In the genomic region with DNA sequence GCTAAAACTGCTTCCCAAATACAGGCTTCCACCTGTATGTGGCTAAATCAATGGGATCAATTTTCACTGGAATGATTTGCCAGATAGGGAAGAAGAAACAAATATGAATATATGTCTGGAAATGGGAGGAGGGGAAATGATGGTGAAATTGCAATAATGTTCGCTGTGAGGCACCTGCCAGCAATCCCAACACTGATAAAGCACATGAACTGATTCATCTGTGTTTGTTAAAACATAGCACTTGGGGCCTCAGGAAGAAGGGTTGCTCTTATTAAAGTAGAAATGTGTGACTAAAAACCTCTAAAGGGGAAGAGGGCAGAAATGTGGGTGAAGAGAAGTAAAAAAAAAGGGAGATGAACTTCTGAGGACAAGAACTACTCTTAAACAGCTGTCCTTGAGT, we compare ENCODE assay signal across 15 cellular contexts.
"Had no signal": no experiment of that assay in that cellular context is flagged by ENCODE, and none has a peak within 500 bp of the region (broad histone marks: within the 10 kb centered on the region; RNA-seq: fewer than 3 reads in every experiment).

No MANE protein-coding gene starts in this region.

- H3K4me3 ChIP-seq: esophagus squamous epithelium, pancreas, sigmoid colon, spleen, tibial artery, uterus had no signal

- H3K36me3 ChIP-seq: esophagus squamous epithelium, pancreas, uterus had no signal

- ATAC-seq: activated naive CD8-positive, alpha-beta T cell treated with anti-CD3 and anti-CD28 coated beads, Interleukin-2, amount 50 U/mL, for 24 hours; left ventricle myocardium superior; naive thymus-derived CD8-positive, alpha-beta T cell; pancreas had no signal

- H3K4me3 Mint-ChIP-seq: activated naive CD8-positive, alpha-beta T cell treated with anti-CD3 and anti-CD28 coated beads, Interleukin-2, amount 50 U/mL, for 24 hours; naive thymus-derived CD8-positive, alpha-beta T cell; T-helper 2 cell treated with Interferon-gamma antibody and Interleukin-4, amounts not matched to agents 5 μg/mL and 100 μg/mL, for 36 hours had no signal

- DNase-seq: activated naive CD8-positive, alpha-beta T cell treated with anti-CD3 and anti-CD28 coated beads, Interleukin-2, amount 50 U/mL, for 24 hours; effector CD4-positive, alpha-beta T cell; esophagus squamous epithelium; hippocampal formation; left ventricle myocardium superior; mesenchymal stem cell; naive thymus-derived CD8-positive, alpha-beta T cell; pancreas; sigmoid colon; spleen; stimulated activated CD4-positive, alpha-beta T cell treated with anti-CD3 and anti-CD28 coated beads, Interleukin-1b, Interleukin-23, amount 100 ng/mL, for 48 hours; tibial artery; uterus had no signal

- H3K27ac Mint-ChIP-seq: activated naive CD8-positive, alpha-beta T cell treated with anti-CD3 and anti-CD28 coated beads, Interleukin-2, amount 50 U/mL, for 24 hours; T-helper 2 cell treated with Interferon-gamma antibody and Interleukin-4, amounts not matched to agents 5 μg/mL and 100 μg/mL, for 36 hours had no signal

- H3K27me3 ChIP-seq: esophagus squamous epithelium, pancreas, sigmoid colon, spleen, tibial artery, uterus had no signal

- FAIRE-seq: colon, pancreas had no signal

- H3K27me3 Mint-ChIP-seq: activated naive CD8-positive, alpha-beta T cell treated with anti-CD3 and anti-CD28 coated beads, Interleukin-2, amount 50 U/mL, for 24 hours; naive thymus-derived CD8-positive, alpha-beta T cell had no signal
